Comparison of ENCODE assay signal across 23 cellular contexts in the genomic region with DNA sequence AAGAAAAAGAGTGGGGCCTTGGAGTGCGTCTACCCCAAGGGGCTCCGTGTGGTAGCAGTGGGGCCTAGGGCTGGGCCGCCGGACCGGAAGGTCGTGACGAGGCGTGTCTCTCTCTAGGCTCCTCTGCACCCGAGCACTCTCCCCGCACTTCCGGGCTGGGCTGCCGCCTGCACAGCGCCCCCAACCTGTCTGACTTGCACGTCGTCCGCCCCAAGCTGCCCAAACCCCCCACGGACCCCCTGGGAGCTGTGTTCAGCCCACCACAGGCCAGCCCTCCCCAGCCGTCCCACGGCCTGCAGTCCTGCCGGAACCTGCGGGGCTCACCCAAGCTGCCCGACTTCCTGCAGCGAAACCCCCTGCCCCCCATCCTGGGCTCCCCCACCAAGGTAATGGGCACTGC. TPM values are rescaled to one million over a fixed set of nuclear protein-coding genes. Genes with fewer than 3 reads are reported as not detected.
DNase-seq lines count a peak whose midpoint lies in the region; TF ChIP-seq lines count a peak whose summit lies in the region.
"Had no signal": no experiment of that assay in that cellular context is flagged by ENCODE, and none has a peak within 500 bp of the region (broad histone marks: within the 10 kb centered on the region; RNA-seq: fewer than 3 reads in every experiment).

No MANE protein-coding gene starts in this region.

- H3K4me2 ChIP-seq in OCI-LY1 (ENCODE audit: low read length), result no peak overlapping the region

- no peaks in the 10 kb centered on the region for H4K20me1 ChIP-seq in OCI-LY1 (ENCODE audit: insufficient read depth, low read length)

- H3K4me1 ChIP-seq in BE2C (peaks cover 14% of the 10 kb centered on the region), OCI-LY1 (ENCODE audit: insufficient read depth, low read length, severe bottlenecking) (no peaks in the 10 kb centered on the region)

- DNase-seq in BE2C (peak; percentile 7), H7 (peak; percentile 88), islet precursor cell (peak; percentile 50), NCI-H2227 (lab: John Stamatoyannopoulos, UW; ENCODE audit: unreplicated experiment) (no peak), NK-92 (lab: John Stamatoyannopoulos, UW; ENCODE audit: unreplicated experiment) (no peak)
- no peak for DNase-seq in NK-92 treated with Interleukin-12 subunit alpha and Interleukin-12 subunit beta, amount 100 ng/mL, for 24 hours (lab: John Stamatoyannopoulos, UW)
- no peak for DNase-seq in stimulated activated CD4-positive, alpha-beta T cell treated with anti-CD3 and anti-CD28 coated beads, Interleukin-4, amount 100 ng/mL, for 24 hours
- DNase-seq: ACHN, Calu3, DMS79 treated with DMSO at 0.1 percent for 48 hours, GOT3, Kasumi-1, NCI-H1105, NCI-H146, NCI-H1930, NCI-H2107, NCI-H446, NCI-H524 treated with DMSO at 0.1 percent for 48 hours, NCI-H774, SHP77, T-cell had no signal

- no peaks in the 10 kb centered on the region for H3F3A ChIP-seq in OCI-LY1 (ENCODE audit: insufficient read depth, low read length)

- no peak overlapping the region for H3K9ac ChIP-seq in OCI-LY1 (ENCODE audit: low read length)

- H2AFZ ChIP-seq in OCI-LY1 (ENCODE audit: low read length), result no peak overlapping the region

- H3K4me3 ChIP-seq in BE2C (ENCODE audit: low read depth, low read length) (no peak overlapping the region), H7 (ENCODE audit: insufficient read depth, low read depth, low read length) (no peak overlapping the region), OCI-LY1 (ENCODE audit: low read depth, low read length, poor library complexity, severe bottlenecking) (no peak overlapping the region)

- H3K79me2 ChIP-seq in OCI-LY1 (ENCODE audit: insufficient read depth, low read length), result no peaks in the 10 kb centered on the region

- H3K36me3 ChIP-seq in BE2C, result peaks cover 8% of the 10 kb centered on the region; the same call in 1 of the 2 replicates
- peaks cover 26% of the 10 kb centered on the region for H3K36me3 ChIP-seq in H7 (replicated peaks; ENCODE audit: control insufficient read depth, insufficient read depth, low read length)
- peaks cover 4% of the 10 kb centered on the region; the same call in 1 of the 2 replicates for H3K36me3 ChIP-seq in OCI-LY1 (ENCODE audit: insufficient read depth, low read length)

- no peaks in the 10 kb centered on the region for H3K9me3 ChIP-seq in BE2C
- H3K9me3 ChIP-seq in OCI-LY1 (ENCODE audit: low read length), result no peaks in the 10 kb centered on the region

- no peaks in the 10 kb centered on the region for H3K27me3 ChIP-seq in BE2C
- H3K27me3 ChIP-seq in H7 (ENCODE audit: control insufficient read depth, insufficient read depth, low read length), result no peaks in the 10 kb centered on the region
- no peaks in the 10 kb centered on the region for H3K27me3 ChIP-seq in OCI-LY1 (ENCODE audit: insufficient read depth, low read length)

- no peaks in the 10 kb centered on the region for H3K9me2 ChIP-seq in OCI-LY1 (ENCODE audit: low read depth, low read length)

- no peak overlapping the region for H3K27ac ChIP-seq in OCI-LY1 (ENCODE audit: low read depth, low read length, poor library complexity, severe bottlenecking)
- H3K27ac ChIP-seq: RWPE1 had no signal

- TF ChIP-seq CTCF in BE2C (IDR thresholded peaks at IDR 0.05; ENCODE audit: low read depth, low read length) (no peak), OCI-LY1 (IDR thresholded peaks at IDR 0.05; ENCODE audit: low read length) (peak; percentile 50; the same call in 1 of the 2 replicates)

RNA-seq across cellular contexts. Expression of a gene that starts 13.3 kb away (rescaled TPM):
- polyA plus RNA-seq in BE2C (2012; ENCODE audit: insufficient read depth, insufficient read length, low read depth), result 128 TPM
- 31.1 and 36.7 TPM in 2 replicates for total RNA-seq in H7 (2014; rRNA removed; shearing (Covaris generic))

RNA-seq across cellular contexts. Expression of a gene that starts 21.4 kb away (rescaled TPM):
- 43.2 TPM for polyA plus RNA-seq in BE2C (2012; ENCODE audit: insufficient read depth, insufficient read length, low read depth)
- 15.7 and 18.8 TPM in 2 replicates for total RNA-seq in H7 (2014; rRNA removed; shearing (Covaris generic))

RNA-seq across cellular contexts. Expression of a gene that starts 34.0 kb away (rescaled TPM):
- polyA plus RNA-seq in BE2C (2012; ENCODE audit: insufficient read depth, insufficient read length, low read depth), result 50.5 TPM
- total RNA-seq in H7 (2014; rRNA removed; shearing (Covaris generic)), result 7.4 and 9.9 TPM in 2 replicates

Comparison
In these comparisons a context has a peak if more than half of its experiments do, and no peak if none do; other contexts are left out.
1. DNase-seq: peak in BE2C (single experiment), H7 (single experiment) and islet precursor cell (single experiment); none in NCI-H2227 (single experiment), NK-92 treated with Interleukin-12 subunit alpha and Interleukin-12 subunit beta, amount 100 ng/mL, for 24 hours (single experiment), stimulated activated CD4-positive, alpha-beta T cell treated with anti-CD3 and anti-CD28 coated beads, Interleukin-4, amount 100 ng/mL, for 24 hours (single experiment) and NK-92 (single experiment).